ENCODE assay signal across 17 cellular contexts in the genomic region with DNA sequence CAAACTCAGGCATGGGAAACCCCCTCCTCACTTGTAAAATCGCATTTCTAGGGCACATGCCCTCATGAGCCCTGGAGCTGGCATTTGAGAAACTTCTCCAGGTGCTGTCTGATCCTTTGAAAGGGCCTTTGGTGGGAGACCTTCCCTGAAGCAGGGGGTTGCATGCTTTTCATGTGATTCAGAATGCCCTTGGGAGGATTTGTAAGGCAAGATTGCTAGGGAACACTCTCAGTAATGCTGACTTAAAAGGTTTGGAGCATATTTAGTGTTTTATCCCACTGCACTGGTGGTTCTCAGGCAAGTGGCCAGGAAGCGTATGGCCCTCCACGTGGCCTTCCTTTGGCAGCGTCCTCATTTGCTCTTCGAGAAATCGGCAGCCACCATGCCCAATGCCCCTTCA.
DNase-seq lines count a peak whose midpoint lies in the region; ATAC-seq and TF ChIP-seq lines count a peak whose summit lies in the region.
"Had no signal": no experiment of that assay in that cellular context is flagged by ENCODE, and none has a peak within 500 bp of the region (broad histone marks: within the 10 kb centered on the region; RNA-seq: fewer than 3 reads in every experiment).

No MANE protein-coding gene starts in this region.

- no peaks in the 10 kb centered on the region for H3K4me1 Mint-ChIP-seq in activated CD4-positive, alpha-beta memory T cell treated with anti-CD3 and anti-CD28 coated beads, Interleukin-2, amount 10 ng/mL, durations not matched to agents 7 days and 5 days

- H3K36me3 Mint-ChIP-seq in activated CD4-positive, alpha-beta memory T cell treated with anti-CD3 and anti-CD28 coated beads, Interleukin-2, amount 10 ng/mL, durations not matched to agents 7 days and 5 days (ENCODE audit: low read depth): no peaks in the 10 kb centered on the region

- H3K27ac ChIP-seq in HEK293 (ENCODE audit: extremely low read depth, low read depth, low read length): no peak overlapping the region
- peak overlapping the region; percentile 97 for H3K27ac ChIP-seq in RWPE2 (ENCODE audit: poor library complexity, severe bottlenecking)
- H3K27ac ChIP-seq: BLaER1 treated with 17β-estradiol and CSF1 and Interleukin-3, amounts not matched to agents 10 nM and 100 nM had no signal

- POLR2A ChIA-PET in HEK293 (lab: Yijun Ruan, JAX): no interaction called here
- POLR2A ChIA-PET in activated CD4-positive, alpha-beta memory T cell treated with anti-CD3 and anti-CD28 coated beads, Interleukin-2, amount 10 ng/mL, durations not matched to agents 7 days and 5 days (lab: Charles Lee): no interaction called here

- H3K9me3 ChIP-seq in HEK293 (ENCODE audit: control insufficient read depth, insufficient read depth, low read depth, low read length) (no peaks in the 10 kb centered on the region), RWPE2 (ENCODE audit: severe bottlenecking) (no peaks in the 10 kb centered on the region)

- CTCF ChIA-PET in HEK293 (lab: Yijun Ruan, JAX): interaction anchor here (1.2 kb wide), 1 partner anchor 53 kb away, joined by 3 read pairs; no protein-coding TSS in a partner anchor
- CTCF ChIA-PET in activated CD4-positive, alpha-beta memory T cell treated with anti-CD3 and anti-CD28 coated beads, Interleukin-2, amount 10 ng/mL, durations not matched to agents 7 days and 5 days (lab: Charles Lee): no interaction called here

- H3K36me3 ChIP-seq in HEK293 (ENCODE audit: control insufficient read depth in 2 of 2, insufficient read depth in 1 of 2, low read length in 2 of 2) (no peaks in the 10 kb centered on the region), RWPE2 (ENCODE audit: low read depth) (no peaks in the 10 kb centered on the region)
- H3K36me3 ChIP-seq: BLaER1 treated with 17β-estradiol and CSF1 and Interleukin-3, amounts not matched to agents 10 nM and 100 nM had no signal

- no peak for TF ChIP-seq CTCF in HEK293 (tag by site-specific recombination; IDR thresholded peaks at IDR 0.05)
- TF ChIP-seq CTCF in RWPE2 (IDR thresholded peaks at IDR 0.05; ENCODE audit: poor library complexity, severe bottlenecking): no peak
- no peak for TF ChIP-seq CTCF in fibroblast of the aortic adventitia (IDR thresholded peaks at IDR 0.05; ENCODE audit: insufficient read depth, low read length)

- DNase-seq in RWPE2 (ENCODE audit: low spot score) (no peak), fibroblast of the aortic adventitia (ENCODE audit: low read depth) (peak; percentile 28), NCI-H1417 (lab: John Stamatoyannopoulos, UW) (no peak), Right ventricle myocardium superior (no peak)
- DNase-seq in activated CD4-positive, alpha-beta memory T cell treated with anti-CD3 and anti-CD28 coated beads, Interleukin-2, amount 10 ng/mL, durations not matched to agents 7 days and 5 days: no peak
- DNase-seq: GF-D8; NCI-H1417 treated with DMSO at 0.1 percent for 48 hours; NCI-H2081 treated with DMSO at 0.1 percent for 48 hours; NCI-H2227 treated with DMSO at 0.1 percent for 48 hours; NCI-H526 treated with DMSO at 0.1 percent for 48 hours; NK-92 treated with Interleukin-12 subunit alpha and Interleukin-12 subunit beta, amount 100 ng/mL, for 24 hours had no signal

- no peak overlapping the region for H3K4me3 Mint-ChIP-seq in activated CD4-positive, alpha-beta memory T cell treated with anti-CD3 and anti-CD28 coated beads, Interleukin-2, amount 10 ng/mL, durations not matched to agents 7 days and 5 days

- H3K4me3 ChIP-seq in HEK293 (ENCODE audit: low read depth, low read length) (no peak overlapping the region), RWPE2 (ENCODE audit: severe bottlenecking) (no peak overlapping the region), fibroblast of the aortic adventitia (ENCODE audit: low read depth, low read length) (no peak overlapping the region)
- H3K4me3 ChIP-seq: BLaER1 treated with 17β-estradiol and CSF1 and Interleukin-3, amounts not matched to agents 10 nM and 100 nM had no signal

- H3K9me3 Mint-ChIP-seq in activated CD4-positive, alpha-beta memory T cell treated with anti-CD3 and anti-CD28 coated beads, Interleukin-2, amount 10 ng/mL, durations not matched to agents 7 days and 5 days: no peaks in the 10 kb centered on the region

- no peaks in the 10 kb centered on the region for H3K27me3 ChIP-seq in RWPE2 (ENCODE audit: insufficient read depth, poor library complexity, severe bottlenecking)
- H3K27me3 ChIP-seq: BLaER1 treated with 17β-estradiol and CSF1 and Interleukin-3, amounts not matched to agents 10 nM and 100 nM had no signal

- intact Hi-C loops in Right ventricle myocardium superior (cut with DNase I): no loop called here

- H3K4me1 ChIP-seq in HEK293 (ENCODE audit: control insufficient read depth, insufficient read depth, low read length): no peaks in the 10 kb centered on the region
- H3K4me1 ChIP-seq in RWPE2 (ENCODE audit: insufficient read depth, poor library complexity, severe bottlenecking): peaks cover 36% of the 10 kb centered on the region
- H3K4me1 ChIP-seq: BLaER1 treated with 17β-estradiol and CSF1 and Interleukin-3, amounts not matched to agents 10 nM and 100 nM had no signal

- no peak overlapping the region for H3K27ac Mint-ChIP-seq in activated CD4-positive, alpha-beta memory T cell treated with anti-CD3 and anti-CD28 coated beads, Interleukin-2, amount 10 ng/mL, durations not matched to agents 7 days and 5 days

- ATAC-seq in RWPE2 (ENCODE audit: low read depth): peak; percentile 45
- no peak for ATAC-seq in GM19467 (IDR thresholded peaks at IDR 0.05; ENCODE audit: unreplicated experiment)
- ATAC-seq in Right ventricle myocardium superior (ENCODE audit: poor library complexity): no peak
- ATAC-seq: HepG2, Right ventricle myocardium inferior, SK-N-SH treated with all-trans-retinoic acid at 6 μM for 48 hours had no signal

- H3K27me3 Mint-ChIP-seq in activated CD4-positive, alpha-beta memory T cell treated with anti-CD3 and anti-CD28 coated beads, Interleukin-2, amount 10 ng/mL, durations not matched to agents 7 days and 5 days: no peaks in the 10 kb centered on the region

TF ChIP-seq in HEK293, 187 proteins besides CTCF, POLR2A, EP300 and RAD21:
- TF ChIP-seq ZNF426 (tag by site-specific recombination; IDR thresholded peaks at IDR 0.05) (no peak), GLIS1 (tag by site-specific recombination; IDR thresholded peaks at IDR 0.05) (0 out of 2 replicates have a peak, but pooled peaks have one; percentile 6)
